Comparison of ENCODE assay signal across 9 cellular contexts in the genomic region with DNA sequence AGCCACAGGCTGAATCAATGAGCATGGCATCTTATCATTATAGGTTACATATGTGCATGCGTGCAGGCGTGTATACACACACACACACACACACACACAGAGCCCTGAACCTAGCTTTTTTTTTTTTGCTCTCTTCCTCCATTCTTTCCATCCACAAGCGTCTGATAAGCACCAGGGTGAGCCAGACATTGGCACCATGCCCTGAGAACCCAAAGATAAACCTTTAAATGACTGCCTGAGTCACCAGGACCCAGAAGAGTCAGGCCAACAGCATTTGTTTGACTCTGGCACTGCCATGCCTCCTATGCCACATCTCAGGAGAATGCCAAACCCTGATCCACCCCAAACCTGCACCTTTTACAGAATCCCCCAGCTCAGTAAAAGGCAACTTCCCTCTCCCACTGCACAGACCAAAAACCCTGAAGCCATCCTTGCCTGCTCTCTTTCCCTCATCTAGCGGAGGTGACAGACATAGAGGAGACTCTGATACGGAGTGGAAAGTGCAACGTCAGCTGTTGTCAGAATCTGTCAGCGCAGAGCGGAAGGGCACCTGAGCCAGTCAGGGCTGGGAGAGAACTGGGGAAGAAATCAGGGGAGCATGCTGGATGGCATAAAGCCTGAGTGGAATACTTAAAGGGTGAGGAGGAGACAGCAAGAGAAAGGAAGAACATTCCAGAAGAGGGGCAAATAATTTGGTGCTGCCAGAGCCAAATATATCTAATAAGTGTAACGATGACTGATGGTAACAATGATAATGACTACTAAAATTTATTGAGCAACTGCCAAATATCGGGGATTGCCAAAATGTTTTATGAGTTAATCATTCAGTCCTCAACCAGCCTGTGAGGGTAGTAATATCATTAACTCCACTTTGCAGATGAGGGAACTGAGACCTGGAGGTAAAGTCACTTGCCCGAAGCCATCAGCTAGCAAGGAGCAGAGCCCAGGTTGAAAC. TPM values are rescaled to one million over a fixed set of nuclear protein-coding genes. Genes with fewer than 3 reads are reported as not detected.
A peak's percentile ranks its signal among the peaks of the same experiment; 100 is the strongest.
DNase-seq lines count a peak whose midpoint lies in the region; ATAC-seq and TF ChIP-seq lines count a peak whose summit lies in the region.
"Had no signal": no experiment of that assay in that cellular context is flagged by ENCODE, and none has a peak within 500 bp of the region (broad histone marks: within the 10 kb centered on the region; RNA-seq: fewer than 3 reads in every experiment).

No MANE protein-coding gene starts in this region.

- TF ChIP-seq POLR2A in Peyer's patch (IDR thresholded peaks at IDR 0.05), result peak in 1 of 2 donors; percentile 24
- TF ChIP-seq POLR2A in adrenal gland (IDR thresholded peaks at IDR 0.05), result no peak
- no peak for TF ChIP-seq POLR2A in lower leg skin (IDR thresholded peaks at IDR 0.05)

- 39 to 47% (median 45%) methylated on average over 11 of the region's 11 CpGs for WGBS in adrenal gland, 4 donors
- WGBS in lower leg skin, 2 donors, result 45 to 55% methylated on average over 11 of the region's 11 CpGs

- no peak for ATAC-seq in stimulated activated naive CD8-positive, alpha-beta T cell treated with anti-CD3 and anti-CD28 coated beads, Interleukin-15, amount 100 ng/mL, for 72 hours
- ATAC-seq in HG02870 (IDR thresholded peaks at IDR 0.05; ENCODE audit: unreplicated experiment), result no peak
- ATAC-seq in HG02970 (IDR thresholded peaks at IDR 0.05; ENCODE audit: low FRiP score, unreplicated experiment), result no peak
- no peak for ATAC-seq in GM21717 (IDR thresholded peaks at IDR 0.05; ENCODE audit: unreplicated experiment)

- H3K27me3 ChIP-seq in Peyer's patch (no peaks in the 10 kb centered on the region), adrenal gland (no peaks in the 10 kb centered on the region)
- H3K27me3 ChIP-seq: neutrophil had no signal

- peak overlapping the region; percentile 19 to 94 for H3K4me3 Mint-ChIP-seq in stimulated activated naive CD8-positive, alpha-beta T cell treated with anti-CD3 and anti-CD28 coated beads, Interleukin-15, amount 100 ng/mL, for 72 hours

- no peaks in the 10 kb centered on the region for H3K9me3 ChIP-seq in Peyer's patch
- H3K9me3 ChIP-seq in adrenal gland (replicated peaks in 1 of 3), result no peaks in the 10 kb centered on the region
- H3K9me3 ChIP-seq: neutrophil had no signal

- H3K4me3 ChIP-seq in Peyer's patch (peak overlapping the region in 2 of 4 donors; percentile 1 to 74), adrenal gland (peak overlapping the region in 1 of 4 donors; percentile 9), lower leg skin (ENCODE audit: low read depth, poor library complexity, severe bottlenecking) (no peak overlapping the region)

- H3K4me1 ChIP-seq in Peyer's patch (peaks cover 3 to 38% (median 13%) of the 10 kb centered on the region in 4 donors), adrenal gland (replicated peaks in 1 of 2) (peaks cover 10 to 26% of the 10 kb centered on the region in 2 donors)

- DNase-seq in Daoy (ENCODE audit: low read depth) (peak; percentile 95), Peyer's patch (peak in 2 of 3 donors; percentile 82 to 91), adrenal gland (peak; percentile 89 to 96 (median 96)), lower leg skin (ENCODE audit: low spot score in 2 of 2) (peak; percentile 57 to 85)
- no peak for DNase-seq in stimulated activated naive CD8-positive, alpha-beta T cell treated with anti-CD3 and anti-CD28 coated beads, Interleukin-15, amount 100 ng/mL, for 72 hours

- H3K36me3 ChIP-seq in Peyer's patch, result peaks cover 0 to 14% (median 0%) of the 10 kb centered on the region in 3 donors
- H3K36me3 ChIP-seq in adrenal gland (replicated peaks in 1 of 2), result no peaks in the 10 kb centered on the region

- no peaks in the 10 kb centered on the region for H3K9me3 Mint-ChIP-seq in stimulated activated naive CD8-positive, alpha-beta T cell treated with anti-CD3 and anti-CD28 coated beads, Interleukin-15, amount 100 ng/mL, for 72 hours

- H3K27ac ChIP-seq in Peyer's patch (peak overlapping the region in 3 of 4 donors; percentile 13 to 96 (median 95)), adrenal gland (peak overlapping the region; percentile 25 to 92 (median 43))
- H3K27ac ChIP-seq: neutrophil had no signal

- peaks cover 77% of the 10 kb centered on the region for H3K4me1 Mint-ChIP-seq in stimulated activated naive CD8-positive, alpha-beta T cell treated with anti-CD3 and anti-CD28 coated beads, Interleukin-15, amount 100 ng/mL, for 72 hours

- H3K27me3 Mint-ChIP-seq in stimulated activated naive CD8-positive, alpha-beta T cell treated with anti-CD3 and anti-CD28 coated beads, Interleukin-15, amount 100 ng/mL, for 72 hours, result no peaks in the 10 kb centered on the region

- intact Hi-C loops in adrenal gland (cut with DNase I) (no loop called here), lower leg skin (cut with DNase I; ENCODE audit: low total_unique reads) (no loop called here)

- no peak overlapping the region for H3K27ac Mint-ChIP-seq in stimulated activated naive CD8-positive, alpha-beta T cell treated with anti-CD3 and anti-CD28 coated beads, Interleukin-15, amount 100 ng/mL, for 72 hours

- TF ChIP-seq CTCF in Peyer's patch (IDR thresholded peaks at IDR 0.05), result no peak
- TF ChIP-seq CTCF in adrenal gland (IDR thresholded peaks at IDR 0.05), result no peak
- TF ChIP-seq CTCF in lower leg skin (IDR thresholded peaks at IDR 0.05), result no peak

RNA-seq across cellular contexts. Expression of gene PARP12, which starts 3.2 kb away (rescaled TPM):
- 22.8 and 34.8 TPM in 2 replicates for total RNA-seq in Daoy (2014; rRNA removed; shearing (Covaris generic))
- 100 to 1,000 TPM; 121 to 184 (median 156) TPM for total RNA-seq in Peyer's patch
- 10 to 100 TPM; 15.8 to 38.8 (median 26.2) TPM for total RNA-seq in adrenal gland
- 10 to 100 TPM; 22.5 to 49.4 (median 22.6) TPM for polyA plus RNA-seq in adrenal gland
- total RNA-seq in lower leg skin, result 10 to 100 TPM; 17.8 to 21.5 (median 18.5) TPM

Comparison
In these comparisons a context has a peak if more than half of its experiments do, and no peak if none do; other contexts are left out.
1. DNase-seq: peak in Daoy (single experiment), Peyer's patch (2 of 3), adrenal gland (7 of 7) and lower leg skin (2 of 2); none in stimulated activated naive CD8-positive, alpha-beta T cell treated with anti-CD3 and anti-CD28 coated beads, Interleukin-15, amount 100 ng/mL, for 72 hours (0 of 2).